Comparison of ENCODE assay signal across 1 cellular context in the genomic region with DNA sequence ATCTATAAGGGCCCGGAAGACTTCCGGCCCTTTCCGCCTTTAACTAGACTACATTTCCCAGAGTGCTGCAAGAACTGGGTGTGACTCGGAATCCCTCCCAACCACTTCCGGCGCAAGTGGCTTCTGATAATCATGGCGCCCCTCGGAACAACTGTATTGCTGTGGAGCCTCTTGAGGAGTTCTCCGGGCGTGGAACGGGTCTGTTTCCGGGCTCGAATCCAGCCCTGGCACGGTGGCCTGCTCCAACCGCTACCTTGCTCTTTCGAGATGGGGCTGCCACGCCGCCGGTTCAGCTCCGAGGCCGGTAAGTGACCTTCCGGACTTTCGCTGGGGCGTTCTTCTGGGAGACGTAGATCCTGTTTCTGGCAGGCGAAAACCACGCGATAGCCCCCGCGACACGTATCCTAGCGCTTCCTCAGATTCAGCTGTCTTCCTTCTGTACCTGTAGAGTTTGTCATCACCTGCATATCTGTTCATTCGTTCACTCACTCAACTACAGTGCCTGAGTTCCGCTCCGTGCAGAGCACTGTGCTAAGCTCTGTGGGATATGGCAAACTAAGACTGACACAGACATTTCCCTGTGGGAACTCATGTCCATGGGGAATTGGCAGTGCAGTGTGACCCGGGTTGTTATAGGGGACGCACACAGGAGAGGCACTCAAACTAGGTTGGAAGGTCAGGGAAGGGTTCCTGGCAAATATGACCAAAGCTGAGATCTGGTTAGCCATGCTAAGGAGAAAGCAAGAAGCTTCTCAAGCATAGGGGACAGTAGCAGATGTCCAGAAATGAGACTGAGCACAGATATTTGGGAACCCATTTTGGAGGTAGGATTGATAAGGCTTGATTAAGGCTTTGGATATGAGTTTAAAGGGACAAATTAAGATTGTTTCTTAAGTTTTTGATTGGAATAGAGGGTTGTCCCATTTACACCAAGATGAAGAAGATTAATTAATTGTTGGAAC.
TF ChIP-seq lines count a peak whose summit lies in the region.

MRPS22 (plus strand) TSS at position 126 of the 962 bp plus-strand sequence; CDS start at position 133, 7 bp downstream.

TF ChIP-seq in HepG2, 621 proteins besides CTCF, POLR2A, EP300 and RAD21 (continued from another document and continues in another):
- TF ChIP-seq E2F2 (CRISPR knock-in tag; IDR thresholded peaks at IDR 0.05; ENCODE audit: borderline replicate concordance) (no peak), TEAD2 (CRISPR knock-in tag; IDR thresholded peaks at IDR 0.05) (no peak), PHF21A (CRISPR knock-in tag; IDR thresholded peaks at IDR 0.05) (peak; percentile 71; the same call in 1 of the 2 replicates), ZNF616 (CRISPR knock-in tag; IDR thresholded peaks at IDR 0.05; ENCODE audit: low read depth) (no peak; the same call in 1 of the 2 replicates), PAX8 (CRISPR knock-in tag; IDR thresholded peaks at IDR 0.05; ENCODE audit: borderline replicate concordance) (no peak), ZNF557 (CRISPR knock-in tag; IDR thresholded peaks at IDR 0.05) (0 out of 2 replicates have a peak, but pooled peaks have one; percentile 37), SIN3A (IDR thresholded peaks at IDR 0.05; ENCODE audit: borderline replicate concordance, low read depth, low read length) (peak; percentile 70; the same call in 1 of the 2 replicates), HES4 (CRISPR knock-in tag; IDR thresholded peaks at IDR 0.05; ENCODE audit: borderline replicate concordance) (no peak; the same call in 1 of the 2 replicates), ZNF720 (CRISPR knock-in tag; IDR thresholded peaks at IDR 0.05) (no peak), ZNF879 (CRISPR knock-in tag; IDR thresholded peaks at IDR 0.05) (no peak; the same call in 1 of the 2 replicates), SOX6 (IDR thresholded peaks at IDR 0.05) (no peak), SOX6 (CRISPR knock-in tag; IDR thresholded peaks at IDR 0.05) (peak; percentile 35; the same call in 1 of the 2 replicates), ZNF792 (CRISPR knock-in tag; IDR thresholded peaks at IDR 0.05) (no peak), CAMTA2 (CRISPR knock-in tag; IDR thresholded peaks at IDR 0.05; ENCODE audit: borderline replicate concordance) (0 out of 2 replicates have a peak, but pooled peaks have one; percentile 64), MATR3 (CRISPR knock-in tag; IDR thresholded peaks at IDR 0.05) (no peak), PAWR (CRISPR knock-in tag; IDR thresholded peaks at IDR 0.05; ENCODE audit: borderline replicate concordance) (no peak), HNF4A (CRISPR knock-in tag; IDR thresholded peaks at IDR 0.05) (peak; percentile 39; the same call in 1 of the 2 replicates), ZNF510 (CRISPR knock-in tag; IDR thresholded peaks at IDR 0.05; ENCODE audit: low read depth) (no peak), MAX (IDR thresholded peaks at IDR 0.05) (0 out of 2 replicates have a peak, but pooled peaks have one; percentile 52), SMAD3 (CRISPR knock-in tag; IDR thresholded peaks at IDR 0.05) (no peak), FOXO1 (CRISPR knock-in tag; IDR thresholded peaks at IDR 0.05) (no peak; the same call in 1 of the 2 replicates), HOXA9 (CRISPR knock-in tag; IDR thresholded peaks at IDR 0.05; ENCODE audit: borderline replicate concordance) (no peak), ZNF30 (CRISPR knock-in tag; IDR thresholded peaks at IDR 0.05) (no peak), ZNF615 (CRISPR knock-in tag; IDR thresholded peaks at IDR 0.05; ENCODE audit: borderline replicate concordance) (no peak), POGK (CRISPR knock-in tag; conservative IDR thresholded peaks at IDR 0.05) (0 out of 2 replicates have a peak, but pooled peaks have one; percentile 23), SIN3B (IDR thresholded peaks at IDR 0.05; ENCODE audit: low read length) (peak; percentile 82; the same call in 1 of the 2 replicates), ZNF564 (CRISPR knock-in tag; IDR thresholded peaks at IDR 0.05) (no peak), RBM22 (optimal IDR thresholded peaks at IDR 0.05; ENCODE audit: low read length) (peak; percentile 45), ZNF350 (CRISPR knock-in tag; IDR thresholded peaks at IDR 0.05; ENCODE audit: borderline replicate concordance, low read depth) (peak; percentile 87; the same call in 1 of the 2 replicates), PHF8 (CRISPR knock-in tag; IDR thresholded peaks at IDR 0.05) (peak; percentile 80), ZSCAN20 (CRISPR knock-in tag; IDR thresholded peaks at IDR 0.05; ENCODE audit: borderline replicate concordance) (no peak), EHMT2 (IDR thresholded peaks at IDR 0.05; ENCODE audit: borderline replicate concordance, low read depth, low read length) (peak; percentile 40; the same call in 1 of the 2 replicates), PHB2 (IDR thresholded peaks at IDR 0.05; ENCODE audit: partially characterized antibody) (no peak), ETV6 (CRISPR knock-in tag; conservative IDR thresholded peaks at IDR 0.05) (no peak), ATF7-NPFF (CRISPR knock-in tag; IDR thresholded peaks at IDR 0.05; ENCODE audit: low read depth) (no peak), GPN1 (CRISPR knock-in tag; IDR thresholded peaks at IDR 0.05; ENCODE audit: borderline replicate concordance) (no peak), FOXK1 (CRISPR knock-in tag; IDR thresholded peaks at IDR 0.05; ENCODE audit: borderline replicate concordance, low read depth) (peak; percentile 72; the same call in 1 of the 2 replicates), IRF9 (CRISPR knock-in tag; IDR thresholded peaks at IDR 0.05; ENCODE audit: borderline replicate concordance) (peak; percentile 73; the same call in 1 of the 2 replicates), NONO (IDR thresholded peaks at IDR 0.05) (no peak), NONO (CRISPR knock-in tag; conservative IDR thresholded peaks at IDR 0.05) (peak; percentile 70), ZBTB2 (CRISPR knock-in tag; IDR thresholded peaks at IDR 0.05; ENCODE audit: low read depth) (no peak)
- TF ChIP-seq, protein P1, sequence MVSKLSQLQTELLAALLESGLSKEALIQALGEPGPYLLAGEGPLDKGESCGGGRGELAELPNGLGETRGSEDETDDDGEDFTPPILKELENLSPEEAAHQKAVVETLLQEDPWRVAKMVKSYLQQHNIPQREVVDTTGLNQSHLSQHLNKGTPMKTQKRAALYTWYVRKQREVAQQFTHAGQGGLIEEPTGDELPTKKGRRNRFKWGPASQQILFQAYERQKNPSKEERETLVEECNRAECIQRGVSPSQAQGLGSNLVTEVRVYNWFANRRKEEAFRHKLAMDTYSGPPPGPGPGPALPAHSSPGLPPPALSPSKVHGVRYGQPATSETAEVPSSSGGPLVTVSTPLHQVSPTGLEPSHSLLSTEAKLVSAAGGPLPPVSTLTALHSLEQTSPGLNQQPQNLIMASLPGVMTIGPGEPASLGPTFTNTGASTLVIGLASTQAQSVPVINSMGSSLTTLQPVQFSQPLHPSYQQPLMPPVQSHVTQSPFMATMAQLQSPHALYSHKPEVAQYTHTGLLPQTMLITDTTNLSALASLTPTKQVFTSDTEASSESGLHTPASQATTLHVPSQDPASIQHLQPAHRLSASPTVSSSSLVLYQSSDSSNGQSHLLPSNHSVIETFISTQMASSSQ (IDR thresholded peaks at IDR 0.05; ENCODE audit: low read depth) = no peak
- TF ChIP-seq, protein P1 (CRISPR knock-in tag; IDR thresholded peaks at IDR 0.05; ENCODE audit: borderline replicate concordance) = no peak; the same call in 1 of the 2 replicates
- TF ChIP-seq, protein P2, sequence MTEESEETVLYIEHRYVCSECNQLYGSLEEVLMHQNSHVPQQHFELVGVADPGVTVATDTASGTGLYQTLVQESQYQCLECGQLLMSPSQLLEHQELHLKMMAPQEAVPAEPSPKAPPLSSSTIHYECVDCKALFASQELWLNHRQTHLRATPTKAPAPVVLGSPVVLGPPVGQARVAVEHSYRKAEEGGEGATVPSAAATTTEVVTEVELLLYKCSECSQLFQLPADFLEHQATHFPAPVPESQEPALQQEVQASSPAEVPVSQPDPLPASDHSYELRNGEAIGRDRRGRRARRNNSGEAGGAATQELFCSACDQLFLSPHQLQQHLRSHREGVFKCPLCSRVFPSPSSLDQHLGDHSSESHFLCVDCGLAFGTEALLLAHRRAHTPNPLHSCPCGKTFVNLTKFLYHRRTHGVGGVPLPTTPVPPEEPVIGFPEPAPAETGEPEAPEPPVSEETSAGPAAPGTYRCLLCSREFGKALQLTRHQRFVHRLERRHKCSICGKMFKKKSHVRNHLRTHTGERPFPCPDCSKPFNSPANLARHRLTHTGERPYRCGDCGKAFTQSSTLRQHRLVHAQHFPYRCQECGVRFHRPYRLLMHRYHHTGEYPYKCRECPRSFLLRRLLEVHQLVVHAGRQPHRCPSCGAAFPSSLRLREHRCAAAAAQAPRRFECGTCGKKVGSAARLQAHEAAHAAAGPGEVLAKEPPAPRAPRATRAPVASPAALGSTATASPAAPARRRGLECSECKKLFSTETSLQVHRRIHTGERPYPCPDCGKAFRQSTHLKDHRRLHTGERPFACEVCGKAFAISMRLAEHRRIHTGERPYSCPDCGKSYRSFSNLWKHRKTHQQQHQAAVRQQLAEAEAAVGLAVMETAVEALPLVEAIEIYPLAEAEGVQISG (CRISPR knock-in tag; IDR thresholded peaks at IDR 0.05) = peak; percentile 78
- TF ChIP-seq, protein P3, sequence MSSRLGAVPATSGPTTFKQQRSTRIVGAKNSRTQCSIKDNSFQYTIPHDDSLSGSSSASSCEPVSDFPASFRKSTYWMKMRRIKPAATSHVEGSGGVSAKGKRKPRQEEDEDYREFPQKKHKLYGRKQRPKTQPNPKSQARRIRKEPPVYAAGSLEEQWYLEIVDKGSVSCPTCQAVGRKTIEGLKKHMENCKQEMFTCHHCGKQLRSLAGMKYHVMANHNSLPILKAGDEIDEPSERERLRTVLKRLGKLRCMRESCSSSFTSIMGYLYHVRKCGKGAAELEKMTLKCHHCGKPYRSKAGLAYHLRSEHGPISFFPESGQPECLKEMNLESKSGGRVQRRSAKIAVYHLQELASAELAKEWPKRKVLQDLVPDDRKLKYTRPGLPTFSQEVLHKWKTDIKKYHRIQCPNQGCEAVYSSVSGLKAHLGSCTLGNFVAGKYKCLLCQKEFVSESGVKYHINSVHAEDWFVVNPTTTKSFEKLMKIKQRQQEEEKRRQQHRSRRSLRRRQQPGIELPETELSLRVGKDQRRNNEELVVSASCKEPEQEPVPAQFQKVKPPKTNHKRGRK (CRISPR knock-in tag; IDR thresholded peaks at IDR 0.05) = no peak
